In genomic region chr18:36672437-36673344, GRCh38 we compare ENCODE assay signal across 8 cellular contexts.
DNase-seq lines count a peak whose midpoint lies in the region; ATAC-seq and TF ChIP-seq lines count a peak whose summit lies in the region.

No MANE protein-coding gene starts in this region.

- H3K4me1 ChIP-seq in heart left ventricle = peaks cover 0 to 18% (median 0%) of the 10 kb centered on the region in 12 donors

- intact Hi-C loops in heart left ventricle (cut with DNase I) = no loop called here

- H3K9me3 ChIP-seq in heart left ventricle = peaks cover 0 to 13% (median 3%) of the 10 kb centered on the region in 12 donors

- H3K27ac ChIP-seq in heart left ventricle = peak overlapping the region in 2 of 12 donors; percentile 5 to 21

- CTCF ChIA-PET in activated CD8-positive, alpha-beta memory T cell treated with anti-CD3 and anti-CD28 coated beads, Interleukin-2, amount 10 ng/mL, durations not matched to agents 7 days and 5 days (lab: Charles Lee) = no interaction called here

- DNase-seq in OCI-M1 (lab: John Stamatoyannopoulos, UW) (peak; percentile 77), heart left ventricle (peak in 1 of 5 donors; percentile 26), SK-N-DZ (ENCODE audit: low spot score) (no peak), NCI-H1048 (lab: John Stamatoyannopoulos, UW) (no peak)
- no peak for DNase-seq in activated CD8-positive, alpha-beta memory T cell treated with anti-CD3 and anti-CD28 coated beads, Interleukin-2, amount 10 ng/mL, durations not matched to agents 7 days and 5 days

- no peak for TF ChIP-seq POLR2A in heart left ventricle (IDR thresholded peaks at IDR 0.05)

- H3K4me3 ChIP-seq in heart left ventricle = peak overlapping the region in 5 of 12 donors; percentile 2 to 40 (median 7)

- H3K27ac Mint-ChIP-seq in activated CD8-positive, alpha-beta memory T cell treated with anti-CD3 and anti-CD28 coated beads, Interleukin-2, amount 10 ng/mL, durations not matched to agents 7 days and 5 days = no peak overlapping the region

- H3K36me3 ChIP-seq in heart left ventricle = peaks cover 0 to 6% (median 0%) of the 10 kb centered on the region in 9 donors

- H3K36me3 Mint-ChIP-seq in activated CD8-positive, alpha-beta memory T cell treated with anti-CD3 and anti-CD28 coated beads, Interleukin-2, amount 10 ng/mL, durations not matched to agents 7 days and 5 days = no peaks in the 10 kb centered on the region

- H3K4me1 Mint-ChIP-seq in activated CD8-positive, alpha-beta memory T cell treated with anti-CD3 and anti-CD28 coated beads, Interleukin-2, amount 10 ng/mL, durations not matched to agents 7 days and 5 days = no peaks in the 10 kb centered on the region

- no peaks in the 10 kb centered on the region for H3K27me3 ChIP-seq in heart left ventricle

- TF ChIP-seq CTCF in heart left ventricle (IDR thresholded peaks at IDR 0.05) = no peak

- no peak overlapping the region for H3K4me3 Mint-ChIP-seq in activated CD8-positive, alpha-beta memory T cell treated with anti-CD3 and anti-CD28 coated beads, Interleukin-2, amount 10 ng/mL, durations not matched to agents 7 days and 5 days

- peaks cover 3% of the 10 kb centered on the region for H3K9me3 Mint-ChIP-seq in activated CD8-positive, alpha-beta memory T cell treated with anti-CD3 and anti-CD28 coated beads, Interleukin-2, amount 10 ng/mL, durations not matched to agents 7 days and 5 days (ENCODE audit: low read depth)

- ATAC-seq in GM18873 (IDR thresholded peaks at IDR 0.05; ENCODE audit: low FRiP score, unreplicated experiment) (peak; percentile 70), HG03378 (IDR thresholded peaks at IDR 0.05; ENCODE audit: unreplicated experiment) (peak; percentile 71), heart left ventricle (peak in 3 of 4 donors; percentile 32 to 47 (median 36)), GM21515 (IDR thresholded peaks at IDR 0.05; ENCODE audit: unreplicated experiment) (no peak)
- no peak for ATAC-seq in activated CD8-positive, alpha-beta memory T cell treated with anti-CD3 and anti-CD28 coated beads, Interleukin-2, amount 10 ng/mL, durations not matched to agents 7 days and 5 days

- 53 to 67% (median 59%) methylated on average over 11 of the region's 11 CpGs for WGBS in heart left ventricle, 4 donors

- H3K27me3 Mint-ChIP-seq in activated CD8-positive, alpha-beta memory T cell treated with anti-CD3 and anti-CD28 coated beads, Interleukin-2, amount 10 ng/mL, durations not matched to agents 7 days and 5 days = peaks cover 29% of the 10 kb centered on the region

Comparison
In these comparisons a context has a peak if more than half of its experiments do, and no peak if none do; other contexts are left out.
1. ATAC-seq: peak in GM18873 (single experiment), HG03378 (single experiment) and heart left ventricle (3 of 4); none in GM21515 (single experiment) and activated CD8-positive, alpha-beta memory T cell treated with anti-CD3 and anti-CD28 coated beads, Interleukin-2, amount 10 ng/mL, durations not matched to agents 7 days and 5 days (single experiment).